Comparison of ENCODE assay signal across 25 cellular contexts in genomic region chr10:13632407-13632806, GRCh38. TPM values are rescaled to one million over a fixed set of nuclear protein-coding genes. Genes with fewer than 3 reads are reported as not detected.
A peak's percentile ranks its signal among the peaks of the same experiment; 100 is the strongest.
DNase-seq lines count a peak whose midpoint lies in the region; ATAC-seq and TF ChIP-seq lines count a peak whose summit lies in the region.
"Had no signal": no experiment of that assay in that cellular context is flagged by ENCODE, and none has a peak within 500 bp of the region (broad histone marks: within the 10 kb centered on the region; RNA-seq: fewer than 3 reads in every experiment).

No MANE protein-coding gene starts in this region.

- H3K27me3 ChIP-seq in right cardiac atrium (ENCODE audit: control insufficient read depth, insufficient read depth) (no peaks in the 10 kb centered on the region), gastroesophageal sphincter (no peaks in the 10 kb centered on the region), uterus (no peaks in the 10 kb centered on the region)
- H3K27me3 ChIP-seq: BLaER1 treated with 17β-estradiol and CSF1 and Interleukin-3, amounts not matched to agents 10 nM and 100 nM; body of pancreas; colonic mucosa had no signal

- H3K9me3 ChIP-seq in right cardiac atrium (ENCODE audit: control insufficient read depth, low read length), result no peaks in the 10 kb centered on the region
- H3K9me3 ChIP-seq in gastroesophageal sphincter, result no peaks in the 10 kb centered on the region
- no peaks in the 10 kb centered on the region for H3K9me3 ChIP-seq in uterus
- H3K9me3 ChIP-seq: BLaER1 treated with 17β-estradiol and CSF1 and Interleukin-3, amounts not matched to agents 10 nM and 100 nM; body of pancreas; colonic mucosa; mucosa of descending colon had no signal

- H3K27ac ChIP-seq in right cardiac atrium (ENCODE audit: low read length), result peak overlapping the region; percentile 71
- H3K27ac ChIP-seq in gastroesophageal sphincter, result peak overlapping the region; percentile 71 to 91 (median 88)
- H3K27ac ChIP-seq in uterus, result peak overlapping the region; percentile 61 to 73
- H3K27ac ChIP-seq: BLaER1 treated with 17β-estradiol and CSF1 and Interleukin-3, amounts not matched to agents 10 nM and 100 nM; colonic mucosa; SK-N-MC had no signal

- H3K4me1 ChIP-seq in right cardiac atrium (ENCODE audit: control insufficient read depth, insufficient read depth, low read length) (peaks cover 3% of the 10 kb centered on the region), gastroesophageal sphincter (peaks cover 7 to 38% (median 8%) of the 10 kb centered on the region in 3 donors), uterus (peaks cover 0 to 5% of the 10 kb centered on the region in 2 donors)
- H3K4me1 ChIP-seq: colonic mucosa had no signal

- WGBS in right cardiac atrium, result 71% methylated on average over 4 of the region's 4 CpGs
- 64 to 69% methylated on average over 4 of the region's 4 CpGs for WGBS in gastroesophageal sphincter (ENCODE audit: low coverage in 1 of 2), 2 donors

- TF ChIP-seq EP300 in gastroesophageal sphincter (IDR thresholded peaks at IDR 0.05), result no peak

- DNase-seq in right cardiac atrium, result no peak
- DNase-seq in Right ventricle myocardium inferior (ENCODE audit: missing footprints), result no peak
- peak; percentile 77 for DNase-seq in pons (ENCODE audit: low spot score)
- no peak for DNase-seq in uterus
- no peak for DNase-seq in NCI-H2029 treated with DMSO at 0.1 percent for 48 hours (lab: John Stamatoyannopoulos, UW)
- no peak for DNase-seq in HT-29 (ENCODE audit: low spot score)
- DNase-seq: activated CD4-positive, CD25-positive, alpha-beta regulatory T cell treated with anti-CD3 and anti-CD28 coated beads, Interleukin-2, amount 50 U/mL, for 72 hours; activated CD8-positive, alpha-beta memory T cell treated with anti-CD3 and anti-CD28 coated beads for 24 hours; activated T-cell treated with anti-CD3 and anti-CD28 coated beads, Interleukin-2, amount 50 U/mL, for 72 hours; body of pancreas; colonic mucosa; foreskin fibroblast; GOT3; mucosa of descending colon; NCI-H1436; NCI-H2171; NCI-H748 treated with DMSO at 0.1 percent for 48 hours; stimulated activated naive CD8-positive, alpha-beta T cell treated with anti-CD3 and anti-CD28 coated beads, Interleukin-15, amount 100 ng/mL, for 72 hours; T1000 had no signal

- H3K4me3 ChIP-seq in right cardiac atrium (ENCODE audit: low read length), result no peak overlapping the region
- H3K4me3 ChIP-seq in gastroesophageal sphincter, result no peak overlapping the region
- no peak overlapping the region for H3K4me3 ChIP-seq in uterus
- H3K4me3 ChIP-seq: BLaER1 treated with 17β-estradiol and CSF1 and Interleukin-3, amounts not matched to agents 10 nM and 100 nM; body of pancreas; colonic mucosa; mucosa of descending colon; SK-N-MC had no signal

- H3K36me3 ChIP-seq in gastroesophageal sphincter (peaks cover 0 to 18% of the 10 kb centered on the region in 2 donors), uterus (no peaks in the 10 kb centered on the region)
- H3K36me3 ChIP-seq: colonic mucosa had no signal

- no peak for ATAC-seq in right cardiac atrium
- ATAC-seq in Right ventricle myocardium inferior, result no peak
- no peak for ATAC-seq in gastroesophageal sphincter
- ATAC-seq in HG02798 (IDR thresholded peaks at IDR 0.05; ENCODE audit: poor library complexity, unreplicated experiment), result no peak
- ATAC-seq: activated naive CD4-positive, alpha-beta T cell treated with anti-CD3 and anti-CD28 coated beads, Interleukin-2, amount 50 U/mL, for 72 hours; activated T-cell treated with anti-CD3 and anti-CD28 coated beads, Interleukin-2, amount 50 U/mL, for 72 hours; Panc1; stimulated activated naive CD8-positive, alpha-beta T cell treated with anti-CD3 and anti-CD28 coated beads, Interleukin-15, amount 100 ng/mL, for 72 hours had no signal

- intact Hi-C loops in right cardiac atrium (cut with DNase I), result no loop called here
- intact Hi-C loops in Right ventricle myocardium inferior (cut with DNase I), result no loop called here
- intact Hi-C loops in uterus (cut with DNase I; ENCODE audit: low total_unique reads), result no loop called here

- TF ChIP-seq POLR2A in gastroesophageal sphincter (IDR thresholded peaks at IDR 0.05), result no peak
- TF ChIP-seq POLR2A in uterus (IDR thresholded peaks at IDR 0.05), result no peak

- no peak for TF ChIP-seq CTCF in gastroesophageal sphincter (IDR thresholded peaks at IDR 0.05)
- TF ChIP-seq CTCF in uterus (IDR thresholded peaks at IDR 0.05), result no peak

RNA-seq across cellular contexts. Expression of gene PRPF18, which starts 45.6 kb away (rescaled TPM):
- total RNA-seq in right cardiac atrium (10 to 100 TPM; 14.5 to 17.7 (median 15.1) TPM), Right ventricle myocardium inferior (13.9 TPM), gastroesophageal sphincter (10 to 100 TPM; 22.8 to 32.8 (median 24.0) TPM), uterus (10 to 100 TPM in 3 of 4 donors, 1 to 10 TPM in 1; 5.6 to 61.4 (median 22.5) TPM)
- polyA plus RNA-seq in right cardiac atrium, result 14.6 TPM
- total RNA-seq in HT-29 (2014; rRNA removed; shearing (Covaris generic)), result 15.2 and 18.3 TPM in 2 replicates
